7 cellular contexts compared by ENCODE assay signal in genomic region chr6:152703750-152704149, GRCh38. TPM values are rescaled to one million over a fixed set of nuclear protein-coding genes. Genes with fewer than 3 reads are reported as not detected.
"Had no signal": no experiment of that assay in that cellular context is flagged by ENCODE, and none has a peak within 500 bp of the region (broad histone marks: within the 10 kb centered on the region; RNA-seq: fewer than 3 reads in every experiment).

No MANE protein-coding gene starts in this region.

RNA-seq across cellular contexts. Expression of gene MYCT1, which starts 6.1 kb away (rescaled TPM):
- total RNA-seq: H4 had no signal
- polyA plus RNA-seq: GM23248 had no signal

RNA-seq across cellular contexts. Expression of gene VIP, which starts 46.8 kb away (rescaled TPM):
- total RNA-seq: GM23338, H1, H4, H7, H9, HFFc6 had no signal
- polyA plus RNA-seq: GM23248, GM23338, H1 had no signal
